ENCODE assay signal across 18 cellular contexts in genomic region chr12:45720069-45720468, GRCh38. TPM values are rescaled to one million over a fixed set of nuclear protein-coding genes. Genes with fewer than 3 reads are reported as not detected.
A peak's percentile ranks its signal among the peaks of the same experiment; 100 is the strongest.
DNase-seq lines count a peak whose midpoint lies in the region; ATAC-seq and TF ChIP-seq lines count a peak whose summit lies in the region.
"Had no signal": no experiment of that assay in that cellular context is flagged by ENCODE, and none has a peak within 500 bp of the region (broad histone marks: within the 10 kb centered on the region; RNA-seq: fewer than 3 reads in every experiment).

No MANE protein-coding gene starts in this region.

- H3K36me3 ChIP-seq in Loucy (ENCODE audit: insufficient read depth, low read length) (no peaks in the 10 kb centered on the region), endodermal cell (ENCODE audit: control insufficient read depth, insufficient read depth, low read length) (no peaks in the 10 kb centered on the region)
- H3K36me3 ChIP-seq: BE2C had no signal

- no peaks in the 10 kb centered on the region for H3K27me3 Mint-ChIP-seq in activated naive CD4-positive, alpha-beta T cell treated with anti-CD3 and anti-CD28 coated beads, Interleukin-2, amount 50 U/mL, for 24 hours
- no peaks in the 10 kb centered on the region for H3K27me3 Mint-ChIP-seq in activated naive CD4-positive, alpha-beta T cell treated with anti-CD3 and anti-CD28 coated beads for 36 hours (ENCODE audit: low read depth)
- no peaks in the 10 kb centered on the region for H3K27me3 Mint-ChIP-seq in activated T-helper 17 cell treated with anti-CD3 and anti-CD28 coated beads, Interleukin-2, amount 50 U/mL, for 72 hours
- H3K27me3 Mint-ChIP-seq in endodermal cell (ENCODE audit: insufficient read depth): peaks cover 73% of the 10 kb centered on the region

- no peak overlapping the region for H3K4me3 Mint-ChIP-seq in activated naive CD4-positive, alpha-beta T cell treated with anti-CD3 and anti-CD28 coated beads, Interleukin-2, amount 50 U/mL, for 24 hours
- H3K4me3 Mint-ChIP-seq in activated naive CD4-positive, alpha-beta T cell treated with anti-CD3 and anti-CD28 coated beads for 36 hours: no peak overlapping the region
- no peak overlapping the region for H3K4me3 Mint-ChIP-seq in activated T-helper 17 cell treated with anti-CD3 and anti-CD28 coated beads, Interleukin-2, amount 50 U/mL, for 72 hours
- H3K4me3 Mint-ChIP-seq in endodermal cell: no peak overlapping the region

- H3K9me3 ChIP-seq in Loucy (ENCODE audit: insufficient read depth, low read depth, low read length): no peaks in the 10 kb centered on the region
- H3K9me3 ChIP-seq in endodermal cell (ENCODE audit: control insufficient read depth, low read length): peaks cover 6% of the 10 kb centered on the region
- H3K9me3 ChIP-seq: BE2C had no signal

- H3K79me2 ChIP-seq in Loucy (ENCODE audit: insufficient read depth, low read length): peaks cover 68% of the 10 kb centered on the region

- H3K27me3 ChIP-seq in Loucy (ENCODE audit: insufficient read depth, low read length, poor library complexity, severe bottlenecking) (no peaks in the 10 kb centered on the region), endodermal cell (ENCODE audit: control insufficient read depth, insufficient read depth, low read length, poor library complexity, severe bottlenecking) (peaks cover 90% of the 10 kb centered on the region)
- H3K27me3 ChIP-seq: BE2C had no signal

- H4K20me1 ChIP-seq in Loucy (ENCODE audit: insufficient read depth, low read length, poor library complexity, severe bottlenecking): peaks cover 61% of the 10 kb centered on the region

- peaks cover 5% of the 10 kb centered on the region; the same call in 1 of the 2 replicates for H3F3A ChIP-seq in Loucy (ENCODE audit: low read depth)

- 83 to 96% methylated on average over 1 of the region's 2 CpGs for WGBS in endodermal cell (ENCODE audit: insufficient coverage in 1 of 2, insufficient read length in 1 of 2), 2 experiments

- H3K36me3 Mint-ChIP-seq in activated naive CD4-positive, alpha-beta T cell treated with anti-CD3 and anti-CD28 coated beads, Interleukin-2, amount 50 U/mL, for 24 hours: peaks cover 4% of the 10 kb centered on the region
- peaks cover 4% of the 10 kb centered on the region for H3K36me3 Mint-ChIP-seq in activated naive CD4-positive, alpha-beta T cell treated with anti-CD3 and anti-CD28 coated beads for 36 hours (ENCODE audit: low read depth)
- peaks cover 6% of the 10 kb centered on the region for H3K36me3 Mint-ChIP-seq in activated T-helper 17 cell treated with anti-CD3 and anti-CD28 coated beads, Interleukin-2, amount 50 U/mL, for 72 hours (ENCODE audit: low read depth)
- no peaks in the 10 kb centered on the region for H3K36me3 Mint-ChIP-seq in endodermal cell (ENCODE audit: low read depth)

- peak; percentile 51 for ATAC-seq in activated T-helper 17 cell treated with anti-CD3 and anti-CD28 coated beads, Interleukin-2, amount 50 U/mL, for 72 hours (replicated peaks)
- ATAC-seq in stimulated activated naive CD8-positive, alpha-beta T cell treated with anti-CD3 and anti-CD28 coated beads, Interleukin-15, Interleukin-2, amounts not matched to agents 100 U/mL and 50 U/mL, for 24 hours: peak; percentile 25
- ATAC-seq: HepG2 had no signal

- H3K9ac ChIP-seq in Loucy (ENCODE audit: low read depth, low read length, poor library complexity, severe bottlenecking) (no peak overlapping the region), endodermal cell (ENCODE audit: extremely low read depth, low read length, poor library complexity, severe bottlenecking) (no peak overlapping the region)

- TF ChIP-seq CTCF in Loucy (conservative IDR thresholded peaks at IDR 0.05; ENCODE audit: low read length) (no peak), endodermal cell (conservative IDR thresholded peaks at IDR 0.05) (no peak)

- CTCF ChIA-PET in activated naive CD4-positive, alpha-beta T cell treated with anti-CD3 and anti-CD28 coated beads for 36 hours (lab: Charles Lee): interaction anchor here (0.6 to 2.2 kb wide), 7 partner anchors 8 to 262 kb away, joined by 3 to 4 read pairs (median 3); no protein-coding TSS in a partner anchor

- H3K4me3 ChIP-seq in Loucy (ENCODE audit: low read length, poor library complexity, severe bottlenecking): peak overlapping the region; percentile 84
- no peak overlapping the region for H3K4me3 ChIP-seq in endodermal cell (ENCODE audit: low read length)
- H3K4me3 ChIP-seq: PC-9 had no signal

- no peak overlapping the region for H2AFZ ChIP-seq in Loucy (ENCODE audit: low read length)
- H2AFZ ChIP-seq: PC-9 had no signal

- H3K4me1 Mint-ChIP-seq in activated naive CD4-positive, alpha-beta T cell treated with anti-CD3 and anti-CD28 coated beads, Interleukin-2, amount 50 U/mL, for 24 hours: peaks cover 69% of the 10 kb centered on the region
- H3K4me1 Mint-ChIP-seq in activated naive CD4-positive, alpha-beta T cell treated with anti-CD3 and anti-CD28 coated beads for 36 hours (ENCODE audit: low read depth): peaks cover 52% of the 10 kb centered on the region
- peaks cover 13% of the 10 kb centered on the region for H3K4me1 Mint-ChIP-seq in activated T-helper 17 cell treated with anti-CD3 and anti-CD28 coated beads, Interleukin-2, amount 50 U/mL, for 72 hours
- peaks cover 2% of the 10 kb centered on the region for H3K4me1 Mint-ChIP-seq in endodermal cell

- intact Hi-C loops in activated naive CD4-positive, alpha-beta T cell treated with anti-CD3 and anti-CD28 coated beads for 36 hours (cut with micrococcal nuclease): loop anchor here (10.0 kb wide), 3 partner anchors 845 to 1675 kb away; partner anchors contain the start of gene NELL2

- no peak for DNase-seq in activated naive CD4-positive, alpha-beta T cell treated with anti-CD3 and anti-CD28 coated beads for 36 hours
- no peak for DNase-seq in stimulated activated naive CD8-positive, alpha-beta T cell treated with anti-CD3 and anti-CD28 coated beads, Interleukin-15, Interleukin-2, amounts not matched to agents 100 U/mL and 50 U/mL, for 24 hours
- DNase-seq in endodermal cell: no peak
- DNase-seq in RPMI8226: no peak
- DNase-seq: BE2C, GOT3, HCEC 1CT, KBM-7, NCI-H1417, NCI-H187, PC-9, SHP77 treated with DMSO at 0.1 percent for 48 hours had no signal

- H3K27ac Mint-ChIP-seq in activated naive CD4-positive, alpha-beta T cell treated with anti-CD3 and anti-CD28 coated beads, Interleukin-2, amount 50 U/mL, for 24 hours: peak overlapping the region; percentile 70
- no peak overlapping the region for H3K27ac Mint-ChIP-seq in activated naive CD4-positive, alpha-beta T cell treated with anti-CD3 and anti-CD28 coated beads for 36 hours
- no peak overlapping the region for H3K27ac Mint-ChIP-seq in activated T-helper 17 cell treated with anti-CD3 and anti-CD28 coated beads, Interleukin-2, amount 50 U/mL, for 72 hours
- no peak overlapping the region for H3K27ac Mint-ChIP-seq in endodermal cell

- H3K4me1 ChIP-seq in Loucy (ENCODE audit: insufficient read depth, low read length, poor library complexity, severe bottlenecking): peaks cover 62% of the 10 kb centered on the region
- H3K4me1 ChIP-seq in endodermal cell (ENCODE audit: control insufficient read depth, insufficient read depth, low read length): no peaks in the 10 kb centered on the region
- H3K4me1 ChIP-seq: BE2C had no signal

- H3K9me2 ChIP-seq in Loucy (replicated peaks; ENCODE audit: low read depth, low read length): no peaks in the 10 kb centered on the region

- no peak overlapping the region for H3K27ac ChIP-seq in endodermal cell (ENCODE audit: low read depth, low read length)
- H3K27ac ChIP-seq: HL-60, PC-9, RWPE1 had no signal

- no peaks in the 10 kb centered on the region for H3K9me3 Mint-ChIP-seq in activated naive CD4-positive, alpha-beta T cell treated with anti-CD3 and anti-CD28 coated beads, Interleukin-2, amount 50 U/mL, for 24 hours
- no peaks in the 10 kb centered on the region for H3K9me3 Mint-ChIP-seq in activated naive CD4-positive, alpha-beta T cell treated with anti-CD3 and anti-CD28 coated beads for 36 hours
- H3K9me3 Mint-ChIP-seq in activated T-helper 17 cell treated with anti-CD3 and anti-CD28 coated beads, Interleukin-2, amount 50 U/mL, for 72 hours: no peaks in the 10 kb centered on the region
- H3K9me3 Mint-ChIP-seq in endodermal cell: no peaks in the 10 kb centered on the region

- H3K4me2 ChIP-seq in Loucy (ENCODE audit: low read depth, low read length, poor library complexity, severe bottlenecking): peak overlapping the region; percentile 82
- H3K4me2 ChIP-seq: PC-9 had no signal

RNA-seq across cellular contexts. Expression of gene ARID2, which starts 9.4 kb away (rescaled TPM):
- total RNA-seq in activated naive CD4-positive, alpha-beta T cell treated with anti-CD3 and anti-CD28 coated beads for 36 hours: 10 to 100 TPM; 27.7 to 28.3 TPM
- total RNA-seq in activated T-helper 17 cell treated with anti-CD3 and anti-CD28 coated beads, Interleukin-2, amount 50 U/mL, for 72 hours: 10 to 100 TPM; 29.0 to 33.6 TPM
- 10 to 100 TPM; 54.0 to 58.1 TPM for total RNA-seq in endodermal cell
- 34.2 TPM for polyA plus RNA-seq in endodermal cell (2013, experiment 1 of 2)
- polyA plus RNA-seq in endodermal cell (2013, experiment 2 of 2): 35.0 TPM
